37 cellular contexts compared by ENCODE assay signal in genomic region chr10:14120812-14121211, GRCh38.
DNase-seq lines count a peak whose midpoint lies in the region; ATAC-seq, FAIRE-seq and TF ChIP-seq lines count a peak whose summit lies in the region.
"Had no signal": no experiment of that assay in that cellular context is flagged by ENCODE, and none has a peak within 500 bp of the region (broad histone marks: within the 10 kb centered on the region; RNA-seq: fewer than 3 reads in every experiment).

No MANE protein-coding gene starts in this region.

- no peak overlapping the region for H3K27ac Mint-ChIP-seq in stimulated activated effector memory CD8-positive, alpha-beta T cell treated with anti-CD3 and anti-CD28 coated beads, Interleukin-12 subunit alpha, Interleukin-12 subunit beta, amount 100 ng/mL, for 72 hours
- H3K27ac Mint-ChIP-seq: B cell; CD14-positive monocyte; CD4-positive, alpha-beta memory T cell; CD4-positive, alpha-beta T cell; CD8-positive, alpha-beta memory T cell; CD8-positive, alpha-beta T cell had no signal

- TF ChIP-seq EP300 in HepG2 (IDR thresholded peaks at IDR 0.05; ENCODE audit: low read depth in 2 of 2, low read length in 2 of 2) = no peak
- no peak for TF ChIP-seq EP300 in HepG2 (CRISPR knock-in tag; IDR thresholded peaks at IDR 0.05; ENCODE audit: borderline replicate concordance)
- TF ChIP-seq EP300 in tibial nerve (IDR thresholded peaks at IDR 0.05) = no peak

- ATAC-seq in HepG2 (no peak), right lobe of liver (no peak), esophagus mucosa (peak; percentile 91)
- ATAC-seq in stimulated activated effector memory CD8-positive, alpha-beta T cell treated with anti-CD3 and anti-CD28 coated beads, Interleukin-12 subunit alpha, Interleukin-12 subunit beta, amount 100 ng/mL, for 72 hours = no peak
- ATAC-seq: A549; CD8-positive, alpha-beta T cell had no signal

- H3K4me1 ChIP-seq in HepG2 (ENCODE audit: insufficient read depth, low read length) (no peaks in the 10 kb centered on the region), right lobe of liver (no peaks in the 10 kb centered on the region), tibial nerve (no peaks in the 10 kb centered on the region)
- H3K4me1 ChIP-seq: A549; BE2C; BLaER1; BLaER1 treated with 17β-estradiol and CSF1 and Interleukin-3, amounts not matched to agents 10 nM and 100 nM; Caco-2 had no signal

- H3K36me3 Mint-ChIP-seq in stimulated activated effector memory CD8-positive, alpha-beta T cell treated with anti-CD3 and anti-CD28 coated beads, Interleukin-12 subunit alpha, Interleukin-12 subunit beta, amount 100 ng/mL, for 72 hours = no peaks in the 10 kb centered on the region
- H3K36me3 Mint-ChIP-seq: CD14-positive monocyte; CD4-positive, alpha-beta memory T cell; CD4-positive, CD25-positive, alpha-beta regulatory T cell; CD8-positive, alpha-beta memory T cell; CD8-positive, alpha-beta T cell had no signal

- H3K4me3 Mint-ChIP-seq in stimulated activated effector memory CD8-positive, alpha-beta T cell treated with anti-CD3 and anti-CD28 coated beads, Interleukin-12 subunit alpha, Interleukin-12 subunit beta, amount 100 ng/mL, for 72 hours = no peak overlapping the region
- H3K4me3 Mint-ChIP-seq: B cell; CD14-positive monocyte; CD4-positive, alpha-beta memory T cell; CD4-positive, alpha-beta T cell; CD4-positive, CD25-positive, alpha-beta regulatory T cell; CD8-positive, alpha-beta memory T cell; CD8-positive, alpha-beta T cell had no signal

- no peak for TF ChIP-seq RAD21 in HepG2 (CRISPR knock-in tag; IDR thresholded peaks at IDR 0.05)

- H3K9me3 Mint-ChIP-seq in stimulated activated effector memory CD8-positive, alpha-beta T cell treated with anti-CD3 and anti-CD28 coated beads, Interleukin-12 subunit alpha, Interleukin-12 subunit beta, amount 100 ng/mL, for 72 hours = no peaks in the 10 kb centered on the region
- H3K9me3 Mint-ChIP-seq: CD4-positive, alpha-beta memory T cell; CD4-positive, alpha-beta T cell; CD4-positive, CD25-positive, alpha-beta regulatory T cell; CD8-positive, alpha-beta memory T cell; CD8-positive, alpha-beta T cell had no signal

- H3K9me3 ChIP-seq in HepG2 (ENCODE audit: low read length) (no peaks in the 10 kb centered on the region), right lobe of liver (no peaks in the 10 kb centered on the region), tibial nerve (no peaks in the 10 kb centered on the region)
- H3K9me3 ChIP-seq: A549; BE2C; BLaER1; BLaER1 treated with 17β-estradiol and CSF1 and Interleukin-3, amounts not matched to agents 10 nM and 100 nM; Caco-2 had no signal

- no peaks in the 10 kb centered on the region for H3K36me3 ChIP-seq in HepG2 (replicated peaks in 1 of 2; ENCODE audit: control insufficient read depth in 1 of 2, insufficient read depth in 2 of 2, low read length in 2 of 2)
- H3K36me3 ChIP-seq in right lobe of liver = no peaks in the 10 kb centered on the region
- H3K36me3 ChIP-seq in bronchial epithelial cell (ENCODE audit: control insufficient read depth, insufficient read depth, low read length) = no peaks in the 10 kb centered on the region
- H3K36me3 ChIP-seq in tibial nerve = no peaks in the 10 kb centered on the region
- H3K36me3 ChIP-seq: BE2C; BLaER1; BLaER1 treated with 17β-estradiol and CSF1 and Interleukin-3, amounts not matched to agents 10 nM and 100 nM had no signal

- no peak overlapping the region for H2AFZ ChIP-seq in HepG2 (ENCODE audit: low read length)

- no TSS peak for BruUV-seq in HepG2 (replicated peaks; lab: Mats Ljungman, UMichigan)

- POLR2A ChIA-PET in HepG2 (lab: Yijun Ruan, JAX) = no interaction called here

- TF ChIP-seq POLR2A in HepG2 (IDR thresholded peaks at IDR 0.05; ENCODE audit: insufficient read depth in 1 of 2, low read depth in 2 of 2, low read length in 2 of 2) (no peak), right lobe of liver (IDR thresholded peaks at IDR 0.05) (no peak), tibial nerve (IDR thresholded peaks at IDR 0.05) (no peak)

- CTCF ChIA-PET in HepG2 (lab: Yijun Ruan, JAX; ENCODE audit: low intra/inter-chr PET ratio, low total read pairs) = no interaction called here

- H3K4me3 ChIP-seq in HepG2 (replicated peaks in 1 of 3; ENCODE audit: insufficient read depth in 1 of 3, low read depth in 2 of 3, low read length in 3 of 3) = no peak overlapping the region
- H3K4me3 ChIP-seq in right lobe of liver = no peak overlapping the region
- no peak overlapping the region for H3K4me3 ChIP-seq in bronchial epithelial cell (ENCODE audit: low read depth, low read length)
- no peak overlapping the region for H3K4me3 ChIP-seq in epithelial cell of esophagus (ENCODE audit: low read length)
- no peak overlapping the region for H3K4me3 ChIP-seq in tibial nerve
- H3K4me3 ChIP-seq: A549; BLaER1; BLaER1 treated with 17β-estradiol and CSF1 and Interleukin-3, amounts not matched to agents 10 nM and 100 nM had no signal

- TF ChIP-seq CTCF in HepG2 (CRISPR knock-in tag; IDR thresholded peaks at IDR 0.05) = no peak
- TF ChIP-seq CTCF in right lobe of liver (IDR thresholded peaks at IDR 0.05) = no peak
- no peak for TF ChIP-seq CTCF in bronchial epithelial cell (IDR thresholded peaks at IDR 0.05; ENCODE audit: insufficient read depth, low read length, severe bottlenecking)
- no peak for TF ChIP-seq CTCF in epithelial cell of esophagus (IDR thresholded peaks at IDR 0.05; ENCODE audit: insufficient read depth, low read depth, low read length, missing control alignments)
- no peak for TF ChIP-seq CTCF in tibial nerve (IDR thresholded peaks at IDR 0.05)

- DNase-seq in HepG2 (ENCODE audit: low spot score) = no peak
- no peak for DNase-seq in right lobe of liver
- no peak for DNase-seq in bronchial epithelial cell (ENCODE audit: low read depth)
- DNase-seq in epithelial cell of esophagus (ENCODE audit: low read depth) = peak; percentile 17
- no peak for DNase-seq in tibial nerve (ENCODE audit: low spot score in 2 of 2)
- no peak for DNase-seq in MV-4-11 (lab: John Stamatoyannopoulos, UW)
- no peak for DNase-seq in stimulated activated effector memory CD8-positive, alpha-beta T cell treated with anti-CD3 and anti-CD28 coated beads, Interleukin-12 subunit alpha, Interleukin-12 subunit beta, amount 100 ng/mL, for 72 hours (ENCODE audit: low spot score in 2 of 2)
- DNase-seq: 8988T; ACHN; AML-193; BE2C; C1 segment of cervical spinal cord; Caco-2; Calu3; CD4-positive, alpha-beta memory T cell; CD4-positive, alpha-beta T cell; CD4-positive, CD25-positive, alpha-beta regulatory T cell; CD8-positive, alpha-beta memory T cell; COR-L47; DMS 273 treated with DMSO at 0.1 percent for 48 hours; DMS153; DMS53; DMS79; DMS79 treated with DMSO at 0.1 percent for 48 hours; DND-41; EL had no signal

- no peak overlapping the region for H3K9ac ChIP-seq in HepG2 (ENCODE audit: insufficient read depth, low read depth, low read length)
- H3K9ac ChIP-seq: BLaER1; BLaER1 treated with 17β-estradiol and CSF1 and Interleukin-3, amounts not matched to agents 10 nM and 100 nM had no signal

- FAIRE-seq in HepG2 (lab: Jason Lieb, UNC) (no peak), bronchial epithelial cell (lab: Jason Lieb, UNC) (peak; percentile 93)
- FAIRE-seq: A204.1, A549, D721Med had no signal

- H3K27me3 ChIP-seq in HepG2 (ENCODE audit: control insufficient read depth in 1 of 2, insufficient read depth in 2 of 2, low read length in 2 of 2) (peaks cover 0 to 5% of the 10 kb centered on the region in 2 experiments; a peak in 1 of 5 replicates), right lobe of liver (no peaks in the 10 kb centered on the region), bronchial epithelial cell (ENCODE audit: control insufficient read depth, insufficient read depth, low read length) (peaks cover 4% of the 10 kb centered on the region), tibial nerve (no peaks in the 10 kb centered on the region)
- H3K27me3 ChIP-seq: BE2C; BLaER1; BLaER1 treated with 17β-estradiol and CSF1 and Interleukin-3, amounts not matched to agents 10 nM and 100 nM had no signal

- H3K79me2 ChIP-seq in HepG2 (ENCODE audit: insufficient read depth, low read length) = no peaks in the 10 kb centered on the region

- intact Hi-C loops in HepG2 (cut with micrococcal nuclease; ENCODE audit: unreplicated experiment) (no loop called here), right lobe of liver (cut with DNase I) (no loop called here)

- 14% methylated on average over 1 of the region's 2 CpGs for WGBS in HepG2 (ENCODE audit: low lambda C conversion rate)
- 33% methylated on average over 1 of the region's 2 CpGs for WGBS in right lobe of liver (ENCODE audit: insufficient coverage, low coverage, low lambda C conversion rate, missing lambda C conversion rate)
- WGBS in tibial nerve, 2 donors = 83 to 100% methylated on average over 1 to 2 of the region's 2 CpGs

- in situ Hi-C loops in HepG2 (cut with HindIII; ENCODE audit: extremely low pct_ligation_motif_present, low pct_unique_long_range_greater_than_20kb) = no loop called here

- H3K27ac ChIP-seq in HepG2 (ENCODE audit: extremely low read length, insufficient read depth, low read length) (no peak overlapping the region), right lobe of liver (no peak overlapping the region), tibial nerve (no peak overlapping the region)
- H3K27ac ChIP-seq: 22Rv1; A549; BLaER1; BLaER1 treated with 17β-estradiol and CSF1 and Interleukin-3, amounts not matched to agents 10 nM and 100 nM; C4-2B had no signal

- no peaks in the 10 kb centered on the region for H3K4me1 Mint-ChIP-seq in stimulated activated effector memory CD8-positive, alpha-beta T cell treated with anti-CD3 and anti-CD28 coated beads, Interleukin-12 subunit alpha, Interleukin-12 subunit beta, amount 100 ng/mL, for 72 hours
- H3K4me1 Mint-ChIP-seq: CD14-positive monocyte; CD4-positive, alpha-beta memory T cell had no signal

- no peak overlapping the region for H3K4me2 ChIP-seq in HepG2 (ENCODE audit: low read depth, low read length)
- H3K4me2 ChIP-seq: A549; BLaER1; BLaER1 treated with 17β-estradiol and CSF1 and Interleukin-3, amounts not matched to agents 10 nM and 100 nM had no signal

- H4K20me1 ChIP-seq in HepG2 (ENCODE audit: insufficient read depth, low read length) = no peaks in the 10 kb centered on the region
- H4K20me1 ChIP-seq: BLaER1; BLaER1 treated with 17β-estradiol and CSF1 and Interleukin-3, amounts not matched to agents 10 nM and 100 nM had no signal

TF ChIP-seq in HepG2, 621 proteins besides CTCF, POLR2A, EP300 and RAD21 (continues in another document):
- TF ChIP-seq POLR2AphosphoS2 (IDR thresholded peaks at IDR 0.05; ENCODE audit: low read depth, low read length) (no peak), ZNF12 (CRISPR knock-in tag; IDR thresholded peaks at IDR 0.05) (0 out of 2 replicates have a peak, but pooled peaks have one; percentile 45)
